ENCODE assay signal across 18 cellular contexts in the genomic region with DNA sequence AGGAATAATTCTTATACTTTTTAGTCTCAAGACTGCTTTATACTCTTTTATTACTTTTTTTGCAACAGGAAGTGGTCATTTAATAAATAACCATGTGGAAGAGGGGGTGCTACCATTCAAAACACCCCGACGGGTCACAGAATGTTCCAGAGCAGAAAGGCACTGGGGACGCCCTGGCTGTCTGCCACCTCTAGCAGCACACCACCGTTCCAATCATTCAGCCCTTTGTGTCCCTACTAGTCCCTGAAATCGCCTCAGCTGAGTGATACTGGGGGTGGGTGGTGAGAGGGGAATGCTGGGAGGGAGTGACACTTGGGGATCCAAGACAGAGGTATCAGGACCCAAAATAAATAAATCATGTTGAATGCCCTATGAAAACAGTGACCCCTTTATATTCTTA. TPM values are rescaled to one million over a fixed set of nuclear protein-coding genes. Genes with fewer than 3 reads are reported as not detected.
DNase-seq lines count a peak whose midpoint lies in the region; ATAC-seq and TF ChIP-seq lines count a peak whose summit lies in the region.
"Had no signal": no experiment of that assay in that cellular context is flagged by ENCODE, and none has a peak within 500 bp of the region (broad histone marks: within the 10 kb centered on the region; RNA-seq: fewer than 3 reads in every experiment).

No MANE protein-coding gene starts in this region.

- DNase-seq in COR-L47 (lab: John Stamatoyannopoulos, UW) (peak; percentile 64), NCI-H1105 (lab: John Stamatoyannopoulos, UW) (peak; percentile 45), globus pallidus (ENCODE audit: low spot score) (peak; percentile 58), osteoblast (ENCODE audit: insufficient read length, low spot score, missing footprints) (peak; percentile 49), mesenchymal stem cell (no peak), left lung (no peak)
- DNase-seq in central memory CD4-positive, alpha-beta T cell = no peak
- DNase-seq: activated effector memory CD4-positive, alpha-beta T cell treated with Interleukin-2 at 50 U/mL for 16 hours; effector CD4-positive, alpha-beta T cell; KBM-7; naive thymus-derived CD8-positive, alpha-beta T cell; WERI-Rb-1 had no signal

- H3K4me1 ChIP-seq in osteoblast (ENCODE audit: insufficient read depth, low read length) (no peaks in the 10 kb centered on the region), mesenchymal stem cell (ENCODE audit: control insufficient read depth, insufficient read depth, low read depth, low read length) (no peaks in the 10 kb centered on the region), left lung (no peaks in the 10 kb centered on the region)
- H3K4me1 ChIP-seq: Peyer's patch, suprapubic skin had no signal

- H3K4me3 ChIP-seq in osteoblast (ENCODE audit: insufficient read depth, low read length) (no peak overlapping the region), mesenchymal stem cell (ENCODE audit: insufficient read depth in 1 of 2, low read depth in 1 of 2, low read length in 2 of 2) (no peak overlapping the region), left lung (no peak overlapping the region)
- H3K4me3 ChIP-seq: BLaER1 treated with 17β-estradiol and CSF1 and Interleukin-3, amounts not matched to agents 10 nM and 100 nM; hepatocyte; suprapubic skin had no signal

- no peak overlapping the region for H3K14ac ChIP-seq in mesenchymal stem cell (ENCODE audit: low read length in 2 of 2)

- no peak overlapping the region for H3K18ac ChIP-seq in mesenchymal stem cell (ENCODE audit: low read depth in 1 of 2, low read length in 2 of 2)

- no peak overlapping the region for H2AFZ ChIP-seq in osteoblast (ENCODE audit: low read length)
- no peak overlapping the region for H2AFZ ChIP-seq in mesenchymal stem cell (ENCODE audit: low read depth, low read length)
- H2AFZ ChIP-seq: hepatocyte had no signal

- H2BK12ac ChIP-seq in mesenchymal stem cell (ENCODE audit: low read length in 2 of 2) = no peak overlapping the region

- H4K91ac ChIP-seq in mesenchymal stem cell (ENCODE audit: low read length) = no peak overlapping the region

- H3K27me3 ChIP-seq in osteoblast (ENCODE audit: insufficient read depth, low read length) (no peaks in the 10 kb centered on the region), mesenchymal stem cell (ENCODE audit: control insufficient read depth in 1 of 2, insufficient read depth in 1 of 2, low read length in 2 of 2) (no peaks in the 10 kb centered on the region), left lung (no peaks in the 10 kb centered on the region)
- H3K27me3 ChIP-seq: BLaER1 treated with 17β-estradiol and CSF1 and Interleukin-3, amounts not matched to agents 10 nM and 100 nM; hepatocyte; Peyer's patch; suprapubic skin had no signal

- intact Hi-C loops in left lung (cut with DNase I) = no loop called here

- no peak overlapping the region for H2AK5ac ChIP-seq in mesenchymal stem cell (ENCODE audit: low read length, severe bottlenecking)

- no peak overlapping the region for H2BK5ac ChIP-seq in mesenchymal stem cell (ENCODE audit: low read depth, low read length, poor library complexity, severe bottlenecking)

- H4K20me1 ChIP-seq in osteoblast (ENCODE audit: insufficient read depth, low read length) = no peaks in the 10 kb centered on the region
- H4K20me1 ChIP-seq: BLaER1 treated with 17β-estradiol and CSF1 and Interleukin-3, amounts not matched to agents 10 nM and 100 nM had no signal

- no peak overlapping the region for H3K27ac ChIP-seq in osteoblast (ENCODE audit: low read depth, low read length)
- H3K27ac ChIP-seq in mesenchymal stem cell (ENCODE audit: low read length, poor library complexity, severe bottlenecking) = no peak overlapping the region
- H3K27ac ChIP-seq in left lung = no peak overlapping the region
- H3K27ac ChIP-seq: BLaER1 treated with 17β-estradiol and CSF1 and Interleukin-3, amounts not matched to agents 10 nM and 100 nM; hepatocyte; HL-60; suprapubic skin; WERI-Rb-1 had no signal

- H2BK15ac ChIP-seq in mesenchymal stem cell (ENCODE audit: low read depth, poor library complexity, severe bottlenecking) = no peak overlapping the region

- no peak overlapping the region for H3K9ac ChIP-seq in mesenchymal stem cell (ENCODE audit: low read length)
- H3K9ac ChIP-seq: BLaER1 treated with 17β-estradiol and CSF1 and Interleukin-3, amounts not matched to agents 10 nM and 100 nM had no signal

- no peaks in the 10 kb centered on the region for H3K79me2 ChIP-seq in osteoblast (ENCODE audit: insufficient read depth, low read length)
- H3K79me2 ChIP-seq: hepatocyte had no signal

- ATAC-seq in left lung = no peak
- ATAC-seq: naive thymus-derived CD8-positive, alpha-beta T cell; sciatic nerve had no signal

- WGBS in mesenchymal stem cell = 89% methylated on average over 3 of the region's 5 CpGs

- no peak overlapping the region for H3K23ac ChIP-seq in mesenchymal stem cell (ENCODE audit: low read length in 2 of 2)

- no peak for TF ChIP-seq CTCF in osteoblast (IDR thresholded peaks at IDR 0.05; ENCODE audit: extremely low read depth, low read depth, low read length)
- TF ChIP-seq CTCF in left lung (IDR thresholded peaks at IDR 0.05) = no peak

- H3K36me3 ChIP-seq in osteoblast (ENCODE audit: insufficient read depth, low read length) = no peaks in the 10 kb centered on the region
- H3K36me3 ChIP-seq in mesenchymal stem cell (ENCODE audit: control insufficient read depth in 1 of 2, insufficient read depth in 2 of 2, low read depth in 1 of 2, low read length in 2 of 2) = peaks cover 3 to 61% of the 10 kb centered on the region in 2 experiments
- H3K36me3 ChIP-seq in left lung = peaks cover 0 to 8% of the 10 kb centered on the region in 2 donors
- H3K36me3 ChIP-seq: WERI-Rb-1 had no signal

- peaks cover 8% of the 10 kb centered on the region for H3K79me1 ChIP-seq in mesenchymal stem cell (replicated peaks; ENCODE audit: low read length, poor library complexity, severe bottlenecking)

- H3K9me3 ChIP-seq in osteoblast (ENCODE audit: low read depth, low read length) (no peaks in the 10 kb centered on the region), mesenchymal stem cell (ENCODE audit: control insufficient read depth, low read length) (peaks cover 4% of the 10 kb centered on the region), left lung (no peaks in the 10 kb centered on the region)
- H3K9me3 ChIP-seq: Peyer's patch, suprapubic skin had no signal

- H3K4me2 ChIP-seq in osteoblast (ENCODE audit: insufficient read depth, low read length) = no peak overlapping the region
- H3K4me2 ChIP-seq in mesenchymal stem cell (ENCODE audit: low read length, poor library complexity, severe bottlenecking) = no peak overlapping the region
- H3K4me2 ChIP-seq: BLaER1 treated with 17β-estradiol and CSF1 and Interleukin-3, amounts not matched to agents 10 nM and 100 nM; hepatocyte had no signal

- H4K8ac ChIP-seq in mesenchymal stem cell (ENCODE audit: low read length) = no peak overlapping the region

- no peak overlapping the region for H3K4ac ChIP-seq in mesenchymal stem cell (ENCODE audit: low read depth in 1 of 2, low read length in 2 of 2)

- no peak overlapping the region for H2BK120ac ChIP-seq in mesenchymal stem cell (ENCODE audit: low read depth, low read length)

RNA-seq across cellular contexts. Expression of a gene that starts 52.4 kb away (rescaled TPM):
- total RNA-seq in osteoblast = 63.0 and 69.8 TPM in 2 replicates
- polyA plus RNA-seq in mesenchymal stem cell (2013, experiment 1 of 2) = 14.9 TPM
- polyA plus RNA-seq in mesenchymal stem cell (2013, experiment 2 of 2) = 14.4 TPM
- 10 to 100 TPM; 48.5 to 58.5 TPM for total RNA-seq in left lung

Comparison
In these comparisons a context has a peak if more than half of its experiments do, and no peak if none do; other contexts are left out.
1. DNase-seq: peak in COR-L47 (single experiment), NCI-H1105 (single experiment), globus pallidus (single experiment) and osteoblast (single experiment); none in mesenchymal stem cell (single experiment), central memory CD4-positive, alpha-beta T cell (single experiment) and left lung (0 of 2).